Comparison of ENCODE assay signal across 12 cellular contexts in the genomic region with DNA sequence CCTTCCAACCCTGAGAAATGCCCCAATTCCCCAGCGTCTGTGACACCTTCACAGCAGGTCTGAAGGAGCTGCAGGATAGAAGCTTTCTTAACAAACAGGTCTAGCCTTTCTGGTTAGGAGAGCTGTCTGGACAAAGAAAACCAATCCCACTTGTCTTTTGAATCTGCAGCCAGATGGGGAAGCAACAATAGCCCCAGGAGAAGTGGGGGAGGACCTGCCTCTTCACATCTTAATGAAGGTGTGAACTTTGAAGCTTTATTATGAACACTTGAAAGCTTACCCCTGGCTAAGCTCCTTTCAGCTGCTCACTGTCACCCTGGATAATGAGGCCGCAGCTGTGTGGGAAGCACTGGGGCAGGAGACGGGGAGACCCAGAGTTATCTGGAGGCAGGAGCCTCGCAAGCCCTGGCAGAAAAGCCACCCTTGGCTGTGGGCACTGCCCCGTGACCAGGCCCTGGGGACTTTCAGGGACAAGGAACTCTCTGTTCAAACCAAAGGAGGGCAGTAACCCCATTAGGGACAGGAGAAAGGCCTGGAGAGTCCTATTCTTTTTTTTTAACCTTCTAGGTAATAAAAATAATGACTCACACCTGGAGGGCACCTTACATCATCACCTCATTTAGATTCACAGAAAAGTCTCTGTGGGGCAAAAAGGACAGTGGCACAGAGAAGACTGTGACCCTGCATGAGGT.
A peak's percentile ranks its signal among the peaks of the same experiment; 100 is the strongest.
DNase-seq lines count a peak whose midpoint lies in the region; ATAC-seq lines count a peak whose summit lies in the region.
"Had no signal": no experiment of that assay in that cellular context is flagged by ENCODE, and none has a peak within 500 bp of the region (broad histone marks: within the 10 kb centered on the region; RNA-seq: fewer than 3 reads in every experiment).

No MANE protein-coding gene starts in this region.

- H3K9ac ChIP-seq in HUES64 (ENCODE audit: low read depth, low read length): 0 out of 2 replicates have a peak overlapping the region, but pooled peaks have one; percentile 3

- no peak overlapping the region for H3K4me3 ChIP-seq in HUES64 (ENCODE audit: low read length)

- no peaks in the 10 kb centered on the region for H3K27me3 ChIP-seq in HUES64 (ENCODE audit: insufficient read depth, low read length)
- H3K27me3 ChIP-seq: neutrophil had no signal

- no peaks in the 10 kb centered on the region for H3K36me3 ChIP-seq in HUES64 (ENCODE audit: insufficient read depth, low read length)
- H3K36me3 ChIP-seq: neutrophil had no signal

- H3K9me3 ChIP-seq in HUES64 (ENCODE audit: insufficient read depth, low read depth, low read length): no peaks in the 10 kb centered on the region
- H3K9me3 ChIP-seq: neutrophil had no signal

- 29% methylated on average over 5 of the region's 5 CpGs for WGBS in HUES64

- peak; percentile 40 for ATAC-seq in left colon
- ATAC-seq: left lobe of liver, Panc1 had no signal

- peak overlapping the region; percentile 54 for H3K27ac ChIP-seq in HUES64 (ENCODE audit: low read depth, low read length)
- H3K27ac ChIP-seq: neutrophil had no signal

- intact Hi-C loops in left colon (cut with DNase I, micrococcal nuclease): no loop called here

- H3K4me1 ChIP-seq in HUES64 (ENCODE audit: insufficient read depth, low read length): peaks cover 14% of the 10 kb centered on the region

- DNase-seq in D341Med (ENCODE audit: low spot score): peak; percentile 88
- peak; percentile 96 for DNase-seq in NCI-H82 (lab: John Stamatoyannopoulos, UW)
- no peak for DNase-seq in left colon
- no peak for DNase-seq in globus pallidus (ENCODE audit: low spot score)
- no peak for DNase-seq in activated CD8-positive, alpha-beta memory T cell treated with anti-CD3 and anti-CD28 coated beads for 24 hours
- DNase-seq in GDM1 (lab: John Stamatoyannopoulos, UW): no peak
- DNase-seq in activated effector memory CD4-positive, alpha-beta T cell treated with Interleukin-2 at 50 U/mL for 16 hours: no peak
- DNase-seq: dermis blood vessel endothelial cell had no signal

Comparison
In these comparisons a context has a peak if more than half of its experiments do, and no peak if none do; other contexts are left out.
1. DNase-seq: peak in D341Med (single experiment) and NCI-H82 (single experiment); none in left colon (0 of 2), globus pallidus (single experiment), activated CD8-positive, alpha-beta memory T cell treated with anti-CD3 and anti-CD28 coated beads for 24 hours (single experiment), GDM1 (single experiment) and activated effector memory CD4-positive, alpha-beta T cell treated with Interleukin-2 at 50 U/mL for 16 hours (single experiment).